In the genomic region with DNA sequence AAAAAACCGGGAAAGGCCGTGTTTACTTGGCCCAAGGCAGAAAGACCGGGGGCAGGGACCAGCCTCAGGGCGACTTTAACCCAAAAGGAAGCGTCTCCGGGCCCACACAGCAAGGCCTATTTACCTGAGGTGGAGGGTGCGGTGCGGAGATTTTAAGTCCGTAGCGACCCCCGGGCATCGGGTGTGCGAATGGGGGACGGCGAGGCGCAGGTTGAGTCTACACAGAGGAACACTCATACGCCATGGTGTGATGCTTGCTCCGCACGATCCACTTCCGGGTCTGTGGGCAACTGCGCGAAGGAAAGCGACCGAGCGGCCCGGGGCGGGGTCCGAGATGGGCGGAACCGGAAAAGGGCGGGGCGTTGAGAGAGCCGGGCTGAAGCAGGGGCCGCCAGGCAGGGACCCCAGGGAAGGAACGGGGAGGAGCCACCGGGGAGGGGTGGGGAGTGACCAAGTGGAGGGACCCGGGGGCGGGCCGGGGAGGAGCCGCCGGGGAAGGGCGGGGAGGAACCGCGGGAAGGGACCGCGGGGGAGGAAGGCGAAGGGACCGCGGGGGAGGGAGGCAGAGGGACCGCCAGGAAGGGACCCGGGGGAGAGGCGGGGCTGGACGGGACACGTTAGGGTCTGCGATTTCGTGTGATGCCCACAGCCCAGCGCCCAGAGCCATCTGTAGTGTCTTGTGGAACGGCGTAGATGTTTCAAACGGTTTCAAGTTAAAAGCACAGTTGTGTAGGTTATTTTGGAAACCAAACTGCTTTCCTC, we compare ENCODE assay signal across 8 cellular contexts. TPM values are rescaled to one million over a fixed set of nuclear protein-coding genes. Genes with fewer than 3 reads are reported as not detected.
A peak's percentile ranks its signal among the peaks of the same experiment; 100 is the strongest.
DNase-seq lines count a peak whose midpoint lies in the region; ATAC-seq and TF ChIP-seq lines count a peak whose summit lies in the region.

Gene ZNF160 (minus strand): TSS at position 282 of the 762 bp plus-strand sequence. CDS start 17,146 bp downstream, outside the sequence.

- H3K36me3 ChIP-seq in brain microvascular endothelial cell (replicated peaks) = peaks cover 10% of the 10 kb centered on the region
- no peaks in the 10 kb centered on the region for H3K36me3 ChIP-seq in iPS DF 6.9 (ENCODE audit: control insufficient read depth, insufficient read depth, low read length)
- peaks cover 0 to 8% of the 10 kb centered on the region in 2 donors for H3K36me3 ChIP-seq in gastrocnemius medialis

- H3K4me1 ChIP-seq in iPS DF 6.9 (ENCODE audit: control insufficient read depth, insufficient read depth, low read length) = 0 out of 2 replicates have a peak, but pooled peaks cover 1% of the 10 kb centered on the region
- peaks cover 13 to 17% of the 10 kb centered on the region in 2 donors for H3K4me1 ChIP-seq in gastrocnemius medialis

- H3K4me3 ChIP-seq in brain microvascular endothelial cell (ENCODE audit: low read depth, low read length) = peak within 1 kb of the TSS; percentile 93
- peak within 1 kb of the TSS; percentile 81 for H3K4me3 ChIP-seq in iPS DF 6.9 (ENCODE audit: low read length)
- H3K4me3 ChIP-seq in gastrocnemius medialis = peak within 1 kb of the TSS; percentile 81 to 98 (median 95)

- ATAC-seq in HG03045 (IDR thresholded peaks at IDR 0.05; ENCODE audit: unreplicated experiment) (peak; percentile 88), gastrocnemius medialis (peak; percentile 97 to 98)

- intact Hi-C loops in gastrocnemius medialis (cut with DNase I; ENCODE audit: low total_unique reads) = loop anchor here (1.0 to 10.0 kb wide), 5 partner anchors 29 to 569 kb away; partner anchors contain the start of genes ZNF347, ZNF415, ZNF765 and ZNF816

- H3K27me3 ChIP-seq in brain microvascular endothelial cell (replicated peaks) = no peaks in the 10 kb centered on the region
- H3K27me3 ChIP-seq in iPS DF 6.9 (ENCODE audit: control insufficient read depth, insufficient read depth, low read length) = no peaks in the 10 kb centered on the region
- no peaks in the 10 kb centered on the region for H3K27me3 ChIP-seq in gastrocnemius medialis

- in situ Hi-C loops in brain microvascular endothelial cell (cut with HindIII; ENCODE audit: low pct_ligation_motif_present, low sequenced_read_pairs) (no loop called here), gastrocnemius medialis (cut with MboI; ENCODE audit: low sequenced_read_pairs in 4 of 4) (no loop called here)

- TF ChIP-seq CTCF in brain microvascular endothelial cell (IDR thresholded peaks at IDR 0.05; ENCODE audit: low read depth, low read length, missing control alignments) = no peak
- TF ChIP-seq CTCF in gastrocnemius medialis (IDR thresholded peaks at IDR 0.05 in 4 of 5, conservative IDR thresholded peaks at IDR 0.05 in 1 of 5) = no peak

- H3K27ac ChIP-seq in brain microvascular endothelial cell (peak within 1 kb of the TSS; percentile 92), iPS DF 6.9 (ENCODE audit: low read length) (no peak within 1 kb of the TSS), gastrocnemius medialis (peak within 1 kb of the TSS; percentile 88 to 94 (median 91))

- H3K9me3 ChIP-seq in iPS DF 6.9 (ENCODE audit: control insufficient read depth, insufficient read depth, low read length) (no peaks in the 10 kb centered on the region), gastrocnemius medialis (no peaks in the 10 kb centered on the region)

- peak; percentile 83 to 86 for TF ChIP-seq POLR2A in gastrocnemius medialis (IDR thresholded peaks at IDR 0.05)

- WGBS in iPS DF 6.9 (ENCODE audit: insufficient coverage, insufficient read length) = no CpG with 5 or more reads among the region's 60 CpGs

- peak; percentile 71 for DNase-seq in SIG-M5 treated with dmso at 0.1 percent for 504 hours (lab: John Stamatoyannopoulos, UW; ENCODE audit: unreplicated experiment)
- DNase-seq in SIG-M5 (lab: John Stamatoyannopoulos, UW) = no peak
- peak; percentile 68 for DNase-seq in NCI-H2107 treated with DMSO at 0.1 percent for 48 hours (lab: John Stamatoyannopoulos, UW; ENCODE audit: unreplicated experiment)
- peak; percentile 99 for DNase-seq in UCSD-AML1 (lab: John Stamatoyannopoulos, UW; ENCODE audit: unreplicated experiment)
- peak; percentile 95 for DNase-seq in brain microvascular endothelial cell
- DNase-seq in iPS DF 6.9 (ENCODE audit: low read depth, low spot score) = peak; percentile 91
- DNase-seq in gastrocnemius medialis = peak; percentile 97

RNA-seq across cellular contexts. Expression of gene ZNF160, which starts in this region (rescaled TPM):
- 10 to 100 TPM in 3 of 4 donors, 1 to 10 TPM in 1; 8.3 to 20.7 (median 11.9) TPM for total RNA-seq in gastrocnemius medialis
